Comparison of ENCODE assay signal across 13 cellular contexts in genomic region chr11:73087730-73088129, GRCh38. TPM values are rescaled to one million over a fixed set of nuclear protein-coding genes. Genes with fewer than 3 reads are reported as not detected.
DNase-seq lines count a peak whose midpoint lies in the region; ATAC-seq lines count a peak whose summit lies in the region.
"Had no signal": no experiment of that assay in that cellular context is flagged by ENCODE, and none has a peak within 500 bp of the region (broad histone marks: within the 10 kb centered on the region; RNA-seq: fewer than 3 reads in every experiment).

No MANE protein-coding gene starts in this region.

- H3K27ac Mint-ChIP-seq in stimulated activated memory B cell treated with anti-CD40 and anti-IgM and Interleukin-4, amounts not matched to agents 10 μg/mL and 1 μg/mL and 100 μg/mL, for 72 hours, result peak overlapping the region; percentile 81
- H3K27ac Mint-ChIP-seq: activated naive CD8-positive, alpha-beta T cell treated with anti-CD3 and anti-CD28 coated beads, Interleukin-2, amount 10 ng/mL, durations not matched to agents 7 days and 5 days had no signal

- H3K4me1 Mint-ChIP-seq in stimulated activated memory B cell treated with anti-CD40 and anti-IgM and Interleukin-4, amounts not matched to agents 10 μg/mL and 1 μg/mL and 100 μg/mL, for 72 hours, result peaks cover 59% of the 10 kb centered on the region

- no peak overlapping the region for H3K4me3 Mint-ChIP-seq in stimulated activated memory B cell treated with anti-CD40 and anti-IgM and Interleukin-4, amounts not matched to agents 10 μg/mL and 1 μg/mL and 100 μg/mL, for 72 hours
- H3K4me3 Mint-ChIP-seq: activated naive CD8-positive, alpha-beta T cell treated with anti-CD3 and anti-CD28 coated beads, Interleukin-2, amount 10 ng/mL, durations not matched to agents 7 days and 5 days had no signal

- peak; percentile 69 for ATAC-seq in stimulated activated memory B cell treated with anti-CD40 and anti-IgM and Interleukin-4, amounts not matched to agents 10 μg/mL and 1 μg/mL and 100 μg/mL, for 72 hours
- no peak for ATAC-seq in HG03108 (IDR thresholded peaks at IDR 0.05; ENCODE audit: unreplicated experiment)

- peaks cover 3% of the 10 kb centered on the region for H3K9me3 Mint-ChIP-seq in stimulated activated memory B cell treated with anti-CD40 and anti-IgM and Interleukin-4, amounts not matched to agents 10 μg/mL and 1 μg/mL and 100 μg/mL, for 72 hours
- H3K9me3 Mint-ChIP-seq: activated naive CD8-positive, alpha-beta T cell treated with anti-CD3 and anti-CD28 coated beads, Interleukin-2, amount 10 ng/mL, durations not matched to agents 7 days and 5 days had no signal

- DNase-seq in NCI-H510A treated with DMSO at 0.1 percent for 48 hours (lab: John Stamatoyannopoulos, UW) (peak; percentile 16), NCI-H510A (lab: John Stamatoyannopoulos, UW) (no peak), NOMO-1 treated with dmso at 0.1 percent for 144 hours (lab: John Stamatoyannopoulos, UW; ENCODE audit: unreplicated experiment) (peak; percentile 26), fibroblast of peridontal ligament (ENCODE audit: extremely low read depth) (peak; percentile 30), occipital lobe (lab: John Stamatoyannopoulos, UW) (no peak), NCI-H2081 treated with DMSO at 0.1 percent for 48 hours (lab: John Stamatoyannopoulos, UW) (no peak)
- DNase-seq: activated naive CD8-positive, alpha-beta T cell treated with anti-CD3 and anti-CD28 coated beads, Interleukin-2, amount 10 ng/mL, durations not matched to agents 7 days and 5 days; Kasumi-1; OCI-M1; retina; WERI-Rb-1 had no signal

- H3K27me3 Mint-ChIP-seq in stimulated activated memory B cell treated with anti-CD40 and anti-IgM and Interleukin-4, amounts not matched to agents 10 μg/mL and 1 μg/mL and 100 μg/mL, for 72 hours, result no peaks in the 10 kb centered on the region
- H3K27me3 Mint-ChIP-seq: activated naive CD8-positive, alpha-beta T cell treated with anti-CD3 and anti-CD28 coated beads, Interleukin-2, amount 10 ng/mL, durations not matched to agents 7 days and 5 days had no signal

- H3K36me3 Mint-ChIP-seq in stimulated activated memory B cell treated with anti-CD40 and anti-IgM and Interleukin-4, amounts not matched to agents 10 μg/mL and 1 μg/mL and 100 μg/mL, for 72 hours, result peaks cover 61% of the 10 kb centered on the region

RNA-seq across cellular contexts. Expression of gene FCHSD2, which starts 54.4 kb away (rescaled TPM):
- total RNA-seq in occipital lobe, result 46.6 TPM

Comparison
In these comparisons a context has a peak if more than half of its experiments do, and no peak if none do; other contexts are left out.
1. DNase-seq: peak in NCI-H510A treated with DMSO at 0.1 percent for 48 hours (single experiment), NOMO-1 treated with dmso at 0.1 percent for 144 hours (single experiment) and fibroblast of peridontal ligament (single experiment); none in NCI-H510A (single experiment), occipital lobe (single experiment) and NCI-H2081 treated with DMSO at 0.1 percent for 48 hours (single experiment).